Comparison of ENCODE assay signal across 15 cellular contexts in genomic region chr6:74579794-74580193, GRCh38.
A peak's percentile ranks its signal among the peaks of the same experiment; 100 is the strongest.
DNase-seq lines count a peak whose midpoint lies in the region; ATAC-seq, FAIRE-seq and TF ChIP-seq lines count a peak whose summit lies in the region.
"Had no signal": no experiment of that assay in that cellular context is flagged by ENCODE, and none has a peak within 500 bp of the region (broad histone marks: within the 10 kb centered on the region; RNA-seq: fewer than 3 reads in every experiment).

No MANE protein-coding gene starts in this region.

- in situ Hi-C loops in IMR-90 (cut with MboI; ENCODE audit: low sequenced_read_pairs), result no loop called here

- H3K9ac ChIP-seq in IMR-90 (ENCODE audit: low read depth, low read length), result no peak overlapping the region

- no peak overlapping the region for H3K18ac ChIP-seq in IMR-90 (ENCODE audit: low read depth, low read length)

- peaks cover 10% of the 10 kb centered on the region for H3K4me1 ChIP-seq in IMR-90 (ENCODE audit: control insufficient read depth, insufficient read depth, low read length)
- no peaks in the 10 kb centered on the region for H3K4me1 ChIP-seq in small intestine (ENCODE audit: control insufficient read depth in 2 of 2, insufficient read depth in 1 of 2, low read depth in 1 of 2, low read length in 1 of 2)
- H3K4me1 ChIP-seq: BE2C had no signal

- H3K4me2 ChIP-seq in IMR-90 (ENCODE audit: low read depth, low read length), result no peak overlapping the region
- H3K4me2 ChIP-seq: GM23338 had no signal

- TF ChIP-seq POLR2A in IMR-90 (IDR thresholded peaks at IDR 0.05; ENCODE audit: low read depth, low read length), result no peak

- DNase-seq in DMS53 (lab: John Stamatoyannopoulos, UW), result peak; percentile 79
- DNase-seq in IMR-90, result no peak
- peak; percentile 6 for DNase-seq in NCI-H510A treated with DMSO at 0.1 percent for 48 hours (lab: John Stamatoyannopoulos, UW)
- peak; percentile 7 for DNase-seq in small intestine
- no peak for DNase-seq in ureter (ENCODE audit: low spot score)
- DNase-seq in stimulated activated CD4-positive, alpha-beta T cell treated with anti-CD3 and anti-CD28 coated beads, Interleukin-2, amount 100 ng/mL, for 48 hours, result no peak
- DNase-seq: BE2C; CD4-positive, alpha-beta memory T cell; GF-D8; H7 had no signal

- H2AFZ ChIP-seq in IMR-90 (replicated peaks; ENCODE audit: low read length, poor library complexity), result no peak overlapping the region

- no peak overlapping the region for H3K4ac ChIP-seq in IMR-90 (ENCODE audit: low read depth, low read length)

- H2BK15ac ChIP-seq in IMR-90 (ENCODE audit: low read depth, low read length), result 0 out of 3 replicates have a peak overlapping the region, but pooled peaks have one; percentile 4

- dilution Hi-C loops in IMR-90 (cut with HindIII; ENCODE audit: low sequenced_read_pairs, unreplicated experiment), result no loop called here

- H4K5ac ChIP-seq in IMR-90 (ENCODE audit: low read depth, low read length), result no peak overlapping the region

- CTCF ChIA-PET in IMR-90 (lab: Yijun Ruan, JAX), result no interaction called here

- H2AK9ac ChIP-seq in IMR-90 (replicated peaks; ENCODE audit: low read depth, low read length, poor library complexity), result no peak overlapping the region

- ATAC-seq in IMR-90 (ENCODE audit: low read depth) (no peak), GM18858 (IDR thresholded peaks at IDR 0.05; ENCODE audit: unreplicated experiment) (no peak)
- ATAC-seq: GM23338 had no signal

- H3K23ac ChIP-seq in IMR-90 (ENCODE audit: low read depth, low read length), result no peak overlapping the region

- H3K27ac ChIP-seq in IMR-90 (ENCODE audit: insufficient read depth, low read length) (no peak overlapping the region), small intestine (ENCODE audit: low read depth in 1 of 2, low read length in 1 of 2) (no peak overlapping the region)
- H3K27ac ChIP-seq: C4-2B, HL-60 had no signal

- no peak overlapping the region for H2BK120ac ChIP-seq in IMR-90 (ENCODE audit: low read depth, low read length)

- FAIRE-seq in small intestine (lab: Jason Lieb, UNC), result no peak
- FAIRE-seq: A204.1 had no signal

- no peak overlapping the region for H3K4me3 ChIP-seq in IMR-90 (ENCODE audit: insufficient read depth, low read depth, low read length)
- no peak overlapping the region for H3K4me3 ChIP-seq in small intestine (ENCODE audit: low read depth in 1 of 2, low read length in 2 of 2)
- H3K4me3 ChIP-seq: GM23338 had no signal

- no peak for TF ChIP-seq RAD21 in IMR-90 (IDR thresholded peaks at IDR 0.05; ENCODE audit: low read length)

- no peak overlapping the region for H3K56ac ChIP-seq in IMR-90 (ENCODE audit: extremely low read depth, insufficient read depth, low read length)

- H4K91ac ChIP-seq in IMR-90 (ENCODE audit: insufficient read depth, low read depth, low read length), result no peak overlapping the region

- H4K20me1 ChIP-seq in IMR-90 (ENCODE audit: insufficient read depth, low read length), result no peaks in the 10 kb centered on the region

- H3K36me3 ChIP-seq in IMR-90 (ENCODE audit: control insufficient read depth, insufficient read depth, low read length) (no peaks in the 10 kb centered on the region), small intestine (ENCODE audit: control insufficient read depth in 2 of 2, insufficient read depth in 2 of 2, low read length in 2 of 2) (no peaks in the 10 kb centered on the region)
- H3K36me3 ChIP-seq: BE2C had no signal

- H3K14ac ChIP-seq in IMR-90 (replicated peaks; ENCODE audit: low read depth, low read length), result no peak overlapping the region

- H2BK5ac ChIP-seq in IMR-90 (ENCODE audit: low read depth, low read length, poor library complexity, severe bottlenecking), result no peak overlapping the region

- intact Hi-C loops in IMR-90 (cut with micrococcal nuclease), result loop anchor here (5.0 to 10.0 kb wide), 2 partner anchors 495 to 628 kb away; partner anchors contain the start of gene COL12A1

- peaks cover 7% of the 10 kb centered on the region for H3K9me1 ChIP-seq in IMR-90 (ENCODE audit: insufficient read depth, low read length)

- H2BK20ac ChIP-seq in IMR-90 (ENCODE audit: low read depth, low read length), result no peak overlapping the region

- POLR2A ChIA-PET in IMR-90 (lab: Charles Lee; ENCODE audit: unreplicated experiment), result no interaction called here

- 0 out of 4 replicates have a peak, but pooled peaks cover 0 to 4% of the 10 kb centered on the region in 2 experiments for H3K79me1 ChIP-seq in IMR-90 (ENCODE audit: low read depth in 1 of 2, low read length in 2 of 2)

- no peak for TF ChIP-seq CTCF in IMR-90 (conservative IDR thresholded peaks at IDR 0.05; ENCODE audit: low read depth, low read length)

- 78% methylated on average over 1 of the region's 3 CpGs; no CpG with 5 or more reads in 1 of the 2 experiments for WGBS in IMR-90 (ENCODE audit: extremely low coverage in 2 of 2, insufficient read length in 1 of 2), 2 experiments
- WGBS in small intestine, 3 donors, result 34 to 78% (median 54%) methylated on average over 3 of the region's 3 CpGs

- H3K27me3 ChIP-seq in IMR-90 (ENCODE audit: control insufficient read depth, insufficient read depth, low read length) (no peaks in the 10 kb centered on the region), small intestine (ENCODE audit: control insufficient read depth in 2 of 2, insufficient read depth in 2 of 2, low read length in 2 of 2) (no peaks in the 10 kb centered on the region)
- H3K27me3 ChIP-seq: BE2C had no signal

- 0 out of 2 replicates have a peak overlapping the region, but pooled peaks have one; percentile 35 for H2AK5ac ChIP-seq in IMR-90 (ENCODE audit: low read depth, low read length)

- no peak overlapping the region for H4K8ac ChIP-seq in IMR-90 (ENCODE audit: low read depth in 2 of 2, low read length in 2 of 2)

- BruUV-seq in IMR-90 (replicated peaks; lab: Mats Ljungman, UMichigan), result no TSS peak

- H3K9me3 ChIP-seq in IMR-90 (ENCODE audit: control insufficient read depth, insufficient read depth, low read length) (no peaks in the 10 kb centered on the region), small intestine (ENCODE audit: control insufficient read depth, low read depth) (peaks cover 1% of the 10 kb centered on the region)
- H3K9me3 ChIP-seq: BE2C had no signal

TF ChIP-seq in IMR-90, 13 proteins besides CTCF, POLR2A, EP300 and RAD21:
- TF ChIP-seq CHD1 (IDR thresholded peaks at IDR 0.05; ENCODE audit: low read depth, low read length) (no peak), CEBPB (IDR thresholded peaks at IDR 0.05; ENCODE audit: low read depth, low read length) (no peak), MAFK (IDR thresholded peaks at IDR 0.05; ENCODE audit: low read depth, low read length) (no peak), FOS (IDR thresholded peaks at IDR 0.05; ENCODE audit: low read depth, low read length) (no peak), NFE2L2 (IDR thresholded peaks at IDR 0.05; ENCODE audit: low read depth, low read length) (no peak), ELK1 (IDR thresholded peaks at IDR 0.05; ENCODE audit: borderline replicate concordance, low read depth, low read length) (no peak), SMC3 (IDR thresholded peaks at IDR 0.05; ENCODE audit: low read depth, low read length) (no peak), MXI1 (IDR thresholded peaks at IDR 0.05; ENCODE audit: borderline replicate concordance, low read depth, low read length) (no peak)

Comparison
In these comparisons a context has a peak if more than half of its experiments do, and no peak if none do; other contexts are left out.
1. DNase-seq: peak in DMS53 (single experiment), NCI-H510A treated with DMSO at 0.1 percent for 48 hours (single experiment) and small intestine (single experiment); none in IMR-90 (single experiment), ureter (single experiment) and stimulated activated CD4-positive, alpha-beta T cell treated with anti-CD3 and anti-CD28 coated beads, Interleukin-2, amount 100 ng/mL, for 48 hours (0 of 2).